Comparison of ENCODE assay signal across 8 cellular contexts in genomic region chr3:184315871-184316661, GRCh38. TPM values are rescaled to one million over a fixed set of nuclear protein-coding genes. Genes with fewer than 3 reads are reported as not detected.
A peak's percentile ranks its signal among the peaks of the same experiment; 100 is the strongest.
DNase-seq lines count a peak whose midpoint lies in the region; TF ChIP-seq lines count a peak whose summit lies in the region.

No MANE protein-coding gene starts in this region.

- 54 to 66% methylated on average over 6 to 12 of the region's 16 CpGs for WGBS in mesodermal cell (ENCODE audit: insufficient coverage in 2 of 2), 2 experiments

- in situ Hi-C loops in brain microvascular endothelial cell (cut with HindIII; ENCODE audit: low pct_ligation_motif_present, low sequenced_read_pairs), result no loop called here

- TF ChIP-seq CTCF in AG10803 (conservative IDR thresholded peaks at IDR 0.05; ENCODE audit: low read length) (no peak), brain microvascular endothelial cell (IDR thresholded peaks at IDR 0.05; ENCODE audit: low read depth, low read length, missing control alignments) (no peak)

- H3K4me3 ChIP-seq in AG10803 (ENCODE audit: low read length), result peak overlapping the region; percentile 90
- peak overlapping the region; percentile 87 for H3K4me3 ChIP-seq in Jurkat, Clone E6-1 (ENCODE audit: low read length)
- H3K4me3 ChIP-seq in brain microvascular endothelial cell (ENCODE audit: low read depth, low read length), result peak overlapping the region; percentile 87
- peak overlapping the region; percentile 81 for H3K4me3 ChIP-seq in mesodermal cell (ENCODE audit: extremely low read depth, insufficient read depth, low read length, poor library complexity, severe bottlenecking)

- H3K4me1 ChIP-seq in mesodermal cell (ENCODE audit: control insufficient read depth, insufficient read depth, low read length, poor library complexity, severe bottlenecking), result peaks cover 23% of the 10 kb centered on the region

- no peaks in the 10 kb centered on the region for H3K9me3 ChIP-seq in mesodermal cell (ENCODE audit: control insufficient read depth, low read length)

- H3K36me3 ChIP-seq in brain microvascular endothelial cell (replicated peaks) (peaks cover 38% of the 10 kb centered on the region), mesodermal cell (ENCODE audit: control insufficient read depth, insufficient read depth, low read length) (peaks cover 55% of the 10 kb centered on the region)

- H3K27ac ChIP-seq in brain microvascular endothelial cell, result peak overlapping the region; percentile 9
- H3K27ac ChIP-seq in mesodermal cell (ENCODE audit: low read depth, low read length, severe bottlenecking), result no peak overlapping the region

- no peaks in the 10 kb centered on the region for H3K27me3 ChIP-seq in brain microvascular endothelial cell (replicated peaks)

- DNase-seq in AG10803 (ENCODE audit: low read depth), result peak; percentile 16
- DNase-seq in Jurkat, Clone E6-1 (ENCODE audit: low read depth, low spot score), result no peak
- DNase-seq in brain microvascular endothelial cell, result no peak
- no peak for DNase-seq in occipital lobe (lab: John Stamatoyannopoulos, UW)
- no peak for DNase-seq in NCI-H187 treated with DMSO at 0.1 percent for 48 hours (lab: John Stamatoyannopoulos, UW)
- DNase-seq in cerebellum (ENCODE audit: low spot score), result no peak
- no peak for DNase-seq in NCI-H510A treated with DMSO at 0.1 percent for 48 hours (lab: John Stamatoyannopoulos, UW)

RNA-seq across cellular contexts. Expression of gene EIF4G1, which starts 1.7 kb away (rescaled TPM):
- polyA plus RNA-seq in Jurkat, Clone E6-1 (2012; ENCODE audit: insufficient read depth, insufficient read length), result 198 TPM
- polyA plus RNA-seq in mesodermal cell (2013, experiment 1 of 2), result 220 TPM
- 171 TPM for polyA plus RNA-seq in mesodermal cell (2013, experiment 2 of 2)
- total RNA-seq in occipital lobe, result 77.8 TPM
- total RNA-seq in cerebellum, result 83.3 TPM

RNA-seq across cellular contexts. Expression of gene PSMD2, which starts 17.0 kb away (rescaled TPM):
- polyA plus RNA-seq in Jurkat, Clone E6-1 (2012; ENCODE audit: insufficient read depth, insufficient read length), result 378 TPM
- polyA plus RNA-seq in mesodermal cell (2013, experiment 1 of 2), result 511 TPM
- polyA plus RNA-seq in mesodermal cell (2013, experiment 2 of 2), result 439 TPM
- total RNA-seq in occipital lobe (244 TPM), cerebellum (188 TPM)

RNA-seq across cellular contexts. Expression of gene FAM131A, which starts 21.3 kb away (rescaled TPM):
- polyA plus RNA-seq in Jurkat, Clone E6-1 (2012; ENCODE audit: insufficient read depth, insufficient read length), result 8.2 TPM
- polyA plus RNA-seq in mesodermal cell (2013, experiment 1 of 2), result 19.5 TPM
- 16.5 TPM for polyA plus RNA-seq in mesodermal cell (2013, experiment 2 of 2)
- total RNA-seq in occipital lobe (61.6 TPM), cerebellum (28.6 TPM)

RNA-seq across cellular contexts. Expression of gene ECE2, which starts 40.2 kb away (rescaled TPM):
- not detected for polyA plus RNA-seq in Jurkat, Clone E6-1 (2012; ENCODE audit: insufficient read depth, insufficient read length)
- polyA plus RNA-seq in mesodermal cell (2013, experiment 1 of 2), result not detected
- not detected for polyA plus RNA-seq in mesodermal cell (2013, experiment 2 of 2)
- total RNA-seq in occipital lobe (2.2 TPM), cerebellum (10.1 TPM)

RNA-seq across cellular contexts. Expression of gene CLCN2, which starts 45.3 kb away (rescaled TPM):
- 7.6 TPM for polyA plus RNA-seq in Jurkat, Clone E6-1 (2012; ENCODE audit: insufficient read depth, insufficient read length)
- polyA plus RNA-seq in mesodermal cell (2013, experiment 1 of 2), result 11.0 TPM
- polyA plus RNA-seq in mesodermal cell (2013, experiment 2 of 2), result 9.4 TPM
- total RNA-seq in occipital lobe, result 8.4 TPM
- total RNA-seq in cerebellum, result 16.0 TPM
